In genomic region chr11:100677796-100678195, GRCh38 we compare ENCODE assay signal across 25 cellular contexts.
"Had no signal": no experiment of that assay in that cellular context is flagged by ENCODE, and none has a peak within 500 bp of the region (broad histone marks: within the 10 kb centered on the region; RNA-seq: fewer than 3 reads in every experiment).

No MANE protein-coding gene starts in this region.

- H3K4me1 ChIP-seq: adrenal gland, breast epithelium, prostate gland, right atrium auricular region had no signal

- H3K27ac Mint-ChIP-seq: activated naive CD4-positive, alpha-beta T cell treated with anti-CD3 and anti-CD28 coated beads, Interleukin-2, amount 50 U/mL, for 72 hours; activated T-cell treated with anti-CD3 and anti-CD28 coated beads, Interleukin-2, amount 50 U/mL, for 72 hours; stimulated activated naive CD8-positive, alpha-beta T cell treated with anti-CD3 and anti-CD28 coated beads, Interleukin-15, amount 100 ng/mL, for 72 hours; T-helper 17 cell had no signal

- H3K27me3 ChIP-seq: adrenal gland, breast epithelium, esophagus muscularis mucosa, gastroesophageal sphincter, heart left ventricle, right atrium auricular region, suprapubic skin, upper lobe of left lung had no signal

- H3K36me3 Mint-ChIP-seq: activated naive CD4-positive, alpha-beta T cell treated with anti-CD3 and anti-CD28 coated beads, Interleukin-2, amount 50 U/mL, for 72 hours; naive B cell had no signal

- H3K9me3 ChIP-seq: adrenal gland, breast epithelium, esophagus muscularis mucosa, gastroesophageal sphincter, heart left ventricle, left ventricle myocardium inferior, mucosa of descending colon, prostate gland, right atrium auricular region, suprapubic skin, upper lobe of left lung had no signal

- H3K4me3 ChIP-seq: adrenal gland, breast epithelium, esophagus muscularis mucosa, gastroesophageal sphincter, heart left ventricle, left ventricle myocardium inferior, mucosa of descending colon, prostate gland, right atrium auricular region, suprapubic skin, upper lobe of left lung had no signal

- H3K36me3 ChIP-seq: adrenal gland, breast epithelium, esophagus muscularis mucosa, gastroesophageal sphincter, heart left ventricle, left ventricle myocardium inferior, prostate gland, right atrium auricular region, suprapubic skin, upper lobe of left lung had no signal

- H3K27me3 Mint-ChIP-seq: naive B cell; stimulated activated naive CD8-positive, alpha-beta T cell treated with anti-CD3 and anti-CD28 coated beads, Interleukin-15, amount 100 ng/mL, for 72 hours; T-helper 17 cell had no signal

- H3K4me3 Mint-ChIP-seq: activated T-cell treated with anti-CD3 and anti-CD28 coated beads, Interleukin-2, amount 50 U/mL, for 72 hours; naive B cell; neural crest cell; stimulated activated naive CD8-positive, alpha-beta T cell treated with anti-CD3 and anti-CD28 coated beads, Interleukin-15, amount 100 ng/mL, for 72 hours; T-helper 17 cell had no signal

- DNase-seq: activated CD4-positive, alpha-beta T cell treated with anti-CD3 and anti-CD28 coated beads for 1 hour; activated CD8-positive, alpha-beta memory T cell treated with anti-CD3 and anti-CD28 coated beads for 24 hours; activated CD8-positive, alpha-beta memory T cell treated with anti-CD3 and anti-CD28 coated beads, Interleukin-2, amount 50 U/mL, for 48 hours; activated gamma-delta T cell; activated T-cell treated with anti-CD3 and anti-CD28 coated beads, Interleukin-2, amount 50 U/mL, for 72 hours; adrenal gland; cerebellar nuclear complex; effector CD4-positive, alpha-beta T cell; heart left ventricle; left ventricle myocardium inferior; mucosa of descending colon; naive B cell; stimulated activated CD4-positive, alpha-beta T cell treated with anti-CD3 and anti-CD28 coated beads, Interleukin-2, amount 100 ng/mL, for 48 hours; stimulated activated naive CD8-positive, alpha-beta T cell treated with anti-CD3 and anti-CD28 coated beads, Interleukin-15, amount 100 ng/mL, for 72 hours; T-helper 17 cell; upper lobe of left lung had no signal

- H3K4me1 Mint-ChIP-seq: stimulated activated naive CD8-positive, alpha-beta T cell treated with anti-CD3 and anti-CD28 coated beads, Interleukin-15, amount 100 ng/mL, for 72 hours; T-helper 17 cell had no signal

- H3K27ac ChIP-seq: adrenal gland, breast epithelium, esophagus muscularis mucosa, gastroesophageal sphincter, heart left ventricle, left ventricle myocardium inferior, prostate gland, right atrium auricular region, suprapubic skin, upper lobe of left lung, VCaP had no signal

- H3K9me3 Mint-ChIP-seq: naive B cell; neural crest cell; stimulated activated naive CD8-positive, alpha-beta T cell treated with anti-CD3 and anti-CD28 coated beads, Interleukin-15, amount 100 ng/mL, for 72 hours had no signal
